Comparison of ENCODE assay signal across 7 cellular contexts in genomic region chr5:130799015-130799414, GRCh38.
"Had no signal": no experiment of that assay in that cellular context is flagged by ENCODE, and none has a peak within 500 bp of the region (broad histone marks: within the 10 kb centered on the region; RNA-seq: fewer than 3 reads in every experiment).

No MANE protein-coding gene starts in this region.

- H3K4me2 ChIP-seq: KMS-11 had no signal

- H3K9ac ChIP-seq: KMS-11 had no signal

- DNase-seq: IMR-90, Karpas-422, KBM-7, KG1 had no signal

- H3K27ac ChIP-seq: HL-60, KMS-11 had no signal

- FAIRE-seq: HTR-8/SVneo had no signal
